Comparison of ENCODE assay signal across 28 cellular contexts in the genomic region with DNA sequence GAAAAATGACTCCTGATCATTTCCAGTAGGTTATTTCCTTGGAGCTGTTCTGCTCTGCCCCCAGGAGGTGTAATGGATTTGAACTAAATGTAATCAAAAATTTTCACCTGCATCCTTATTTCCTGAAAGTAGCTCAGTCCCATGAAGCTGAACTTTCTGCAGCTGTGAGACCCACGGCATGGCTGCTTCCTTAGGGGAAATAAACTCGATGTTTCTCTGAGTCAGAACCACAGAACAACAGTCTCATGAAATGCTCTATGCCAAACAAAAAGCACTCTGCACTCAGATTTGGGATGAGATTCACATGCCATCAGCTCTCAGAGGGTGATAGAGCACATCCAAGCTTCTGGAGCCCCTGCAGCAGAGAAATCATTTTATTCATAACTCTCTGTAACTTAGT.
A peak's percentile ranks its signal among the peaks of the same experiment; 100 is the strongest.
DNase-seq lines count a peak whose midpoint lies in the region; ATAC-seq, FAIRE-seq and TF ChIP-seq lines count a peak whose summit lies in the region.
"Had no signal": no experiment of that assay in that cellular context is flagged by ENCODE, and none has a peak within 500 bp of the region (broad histone marks: within the 10 kb centered on the region; RNA-seq: fewer than 3 reads in every experiment).

No MANE protein-coding gene starts in this region.

- no peaks in the 10 kb centered on the region for H3K4me1 ChIP-seq in mesenchymal stem cell (ENCODE audit: control insufficient read depth, insufficient read depth, low read depth, low read length)
- H3K4me1 ChIP-seq: adrenal gland, body of pancreas, psoas muscle, suprapubic skin, upper lobe of right lung had no signal

- H3K36me3 ChIP-seq in mesenchymal stem cell (ENCODE audit: control insufficient read depth in 1 of 2, insufficient read depth in 2 of 2, low read depth in 1 of 2, low read length in 2 of 2), result no peaks in the 10 kb centered on the region
- H3K36me3 ChIP-seq: adrenal gland, suprapubic skin, upper lobe of right lung had no signal

- H3K79me1 ChIP-seq in mesenchymal stem cell (replicated peaks; ENCODE audit: low read length, poor library complexity, severe bottlenecking), result no peaks in the 10 kb centered on the region

- no peak overlapping the region for H3K4me2 ChIP-seq in mesenchymal stem cell (ENCODE audit: low read length, poor library complexity, severe bottlenecking)

- ATAC-seq in HG02840 (IDR thresholded peaks at IDR 0.05; ENCODE audit: low FRiP score, unreplicated experiment), result no peak
- ATAC-seq: activated CD4-positive, alpha-beta T cell treated with anti-CD3 and anti-CD28 coated beads for 36 hours; activated T-helper 17 cell treated with anti-CD3 and anti-CD28 coated beads, Interleukin-2, amount 50 U/mL, for 72 hours; body of pancreas; HepG2; left ventricle myocardium superior; naive thymus-derived CD4-positive, alpha-beta T cell; psoas muscle; stimulated activated effector memory CD8-positive, alpha-beta T cell treated with anti-CD3 and anti-CD28 coated beads, Interleukin-12 subunit alpha, Interleukin-12 subunit beta, amount 100 ng/mL, for 72 hours; upper lobe of right lung had no signal

- DNase-seq in H54 (ENCODE audit: insufficient read length, low spot score) (no peak), dermis blood vessel endothelial cell (peak; percentile 57), mesenchymal stem cell (no peak), stromal cell of bone marrow (ENCODE audit: low read depth) (peak; percentile 13), SHP77 treated with DMSO at 0.1 percent for 48 hours (lab: John Stamatoyannopoulos, UW) (no peak)
- no peak for DNase-seq in effector CD4-positive, alpha-beta T cell
- DNase-seq: activated CD4-positive, alpha-beta T cell treated with anti-CD3 and anti-CD28 coated beads for 36 hours; activated naive CD4-positive, alpha-beta T cell treated with anti-CD3 and anti-CD28 coated beads, Interleukin-2, amount 10 ng/mL, durations not matched to agents 7 days and 5 days; adrenal gland; body of pancreas; CD4-positive, alpha-beta T cell; H7; head of caudate nucleus; Kasumi-1; left ventricle myocardium superior; naive thymus-derived CD4-positive, alpha-beta T cell; NCI-H1048; NCI-H446 treated with DMSO at 0.1 percent for 48 hours; NCI-H82; nucleus accumbens; psoas muscle; upper lobe of right lung had no signal

- H2BK15ac ChIP-seq in mesenchymal stem cell (ENCODE audit: low read depth, poor library complexity, severe bottlenecking), result no peak overlapping the region

- H4K91ac ChIP-seq in mesenchymal stem cell (ENCODE audit: low read length), result no peak overlapping the region

- H3K9me3 ChIP-seq in mesenchymal stem cell (ENCODE audit: control insufficient read depth, low read length), result no peaks in the 10 kb centered on the region
- H3K9me3 ChIP-seq: adrenal gland, body of pancreas, psoas muscle, suprapubic skin, upper lobe of right lung had no signal

- H3K14ac ChIP-seq in mesenchymal stem cell (ENCODE audit: low read length in 2 of 2), result no peak overlapping the region

- H2AFZ ChIP-seq in mesenchymal stem cell (ENCODE audit: low read depth, low read length), result no peak overlapping the region

- no peak overlapping the region for H3K23ac ChIP-seq in mesenchymal stem cell (ENCODE audit: low read length in 2 of 2)

- no peak overlapping the region for H2BK12ac ChIP-seq in mesenchymal stem cell (ENCODE audit: low read length in 2 of 2)

- H3K27ac ChIP-seq in mesenchymal stem cell (ENCODE audit: low read length, poor library complexity, severe bottlenecking), result no peak overlapping the region
- H3K27ac ChIP-seq: adrenal gland, body of pancreas, psoas muscle, suprapubic skin, upper lobe of right lung had no signal

- no peak overlapping the region for H3K4me3 ChIP-seq in mesenchymal stem cell (ENCODE audit: insufficient read depth in 1 of 2, low read depth in 1 of 2, low read length in 2 of 2)
- H3K4me3 ChIP-seq: adrenal gland, body of pancreas, psoas muscle, suprapubic skin, upper lobe of right lung had no signal

- H3K27me3 ChIP-seq in mesenchymal stem cell (ENCODE audit: control insufficient read depth in 1 of 2, insufficient read depth in 1 of 2, low read length in 2 of 2), result peaks cover 0 to 6% of the 10 kb centered on the region in 2 experiments
- H3K27me3 ChIP-seq: adrenal gland, body of pancreas, suprapubic skin, upper lobe of right lung had no signal

- no peak overlapping the region for H3K18ac ChIP-seq in mesenchymal stem cell (ENCODE audit: low read depth in 1 of 2, low read length in 2 of 2)

- no peak for TF ChIP-seq POLR2A in H54 (IDR thresholded peaks at IDR 0.05; ENCODE audit: low read depth, low read length)

- no peak overlapping the region for H2BK120ac ChIP-seq in mesenchymal stem cell (ENCODE audit: low read depth, low read length)

- H2BK5ac ChIP-seq in mesenchymal stem cell (ENCODE audit: low read depth, low read length, poor library complexity, severe bottlenecking), result no peak overlapping the region

- WGBS in mesenchymal stem cell, result 70% methylated on average over 2 of the region's 2 CpGs

- no peak overlapping the region for H2AK5ac ChIP-seq in mesenchymal stem cell (ENCODE audit: low read length, severe bottlenecking)

- H3K9ac ChIP-seq in mesenchymal stem cell (ENCODE audit: low read length), result peak overlapping the region; percentile 31

- no peak overlapping the region for H3K4ac ChIP-seq in mesenchymal stem cell (ENCODE audit: low read depth in 1 of 2, low read length in 2 of 2)

- FAIRE-seq in H54 (lab: Jason Lieb, UNC), result peak; percentile 11
- FAIRE-seq: HepG2, keratinocyte had no signal

- H4K8ac ChIP-seq in mesenchymal stem cell (ENCODE audit: low read length), result no peak overlapping the region

Comparison
In these comparisons a context has a peak if more than half of its experiments do, and no peak if none do; other contexts are left out.
1. DNase-seq: peak in dermis blood vessel endothelial cell (single experiment) and stromal cell of bone marrow (single experiment); none in H54 (single experiment), mesenchymal stem cell (single experiment), effector CD4-positive, alpha-beta T cell (single experiment) and SHP77 treated with DMSO at 0.1 percent for 48 hours (single experiment).